ENCODE assay signal across 1 cellular context in the genomic region with DNA sequence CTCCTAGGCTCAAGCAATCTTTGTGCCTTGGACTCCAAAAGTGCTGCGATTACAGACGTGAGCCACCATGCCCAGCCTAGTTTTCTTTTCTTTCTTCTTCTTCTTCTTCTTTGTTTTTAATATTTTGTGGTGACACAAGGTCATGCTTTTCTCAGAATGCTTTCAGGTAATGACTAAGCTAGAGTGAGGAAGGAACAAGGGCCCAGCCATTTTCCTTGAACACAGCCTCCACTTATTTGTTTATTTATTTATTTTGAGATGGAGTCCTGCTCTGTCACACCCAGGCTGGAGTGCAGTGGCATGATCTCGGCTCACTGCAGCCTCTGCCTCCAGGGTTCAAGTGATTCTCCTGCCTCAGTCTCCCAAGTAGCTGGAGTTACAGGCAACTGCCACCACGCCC.
TF ChIP-seq lines count a peak whose summit lies in the region.

No MANE protein-coding gene starts in this region.

TF ChIP-seq in HepG2, 621 proteins besides CTCF, POLR2A, EP300 and RAD21:
- TF ChIP-seq, protein P1, sequence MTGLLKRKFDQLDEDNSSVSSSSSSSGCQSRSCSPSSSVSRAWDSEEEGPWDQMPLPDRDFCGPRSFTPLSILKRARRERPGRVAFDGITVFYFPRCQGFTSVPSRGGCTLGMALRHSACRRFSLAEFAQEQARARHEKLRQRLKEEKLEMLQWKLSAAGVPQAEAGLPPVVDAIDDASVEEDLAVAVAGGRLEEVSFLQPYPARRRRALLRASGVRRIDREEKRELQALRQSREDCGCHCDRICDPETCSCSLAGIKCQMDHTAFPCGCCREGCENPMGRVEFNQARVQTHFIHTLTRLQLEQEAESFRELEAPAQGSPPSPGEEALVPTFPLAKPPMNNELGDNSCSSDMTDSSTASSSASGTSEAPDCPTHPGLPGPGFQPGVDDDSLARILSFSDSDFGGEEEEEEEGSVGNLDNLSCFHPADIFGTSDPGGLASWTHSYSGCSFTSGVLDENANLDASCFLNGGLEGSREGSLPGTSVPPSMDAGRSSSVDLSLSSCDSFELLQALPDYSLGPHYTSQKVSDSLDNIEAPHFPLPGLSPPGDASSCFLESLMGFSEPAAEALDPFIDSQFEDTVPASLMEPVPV (CRISPR knock-in tag; IDR thresholded peaks at IDR 0.05): no peak
- TF ChIP-seq HDAC1 (CRISPR knock-in tag; IDR thresholded peaks at IDR 0.05) (no peak), ZNF484 (CRISPR knock-in tag; IDR thresholded peaks at IDR 0.05; ENCODE audit: borderline replicate concordance, low read depth) (no peak), SOX6 (IDR thresholded peaks at IDR 0.05) (no peak), SOX6 (CRISPR knock-in tag; IDR thresholded peaks at IDR 0.05) (no peak), NCOR1 (IDR thresholded peaks at IDR 0.05; ENCODE audit: borderline replicate concordance, low read length) (no peak), RNF2 (conservative IDR thresholded peaks at IDR 0.05; ENCODE audit: low read depth) (no peak), SIN3B (IDR thresholded peaks at IDR 0.05; ENCODE audit: low read length) (no peak), KMT2B (CRISPR knock-in tag; IDR thresholded peaks at IDR 0.05) (no peak), TEAD2 (CRISPR knock-in tag; IDR thresholded peaks at IDR 0.05) (no peak), ARNT2 (CRISPR knock-in tag; IDR thresholded peaks at IDR 0.05; ENCODE audit: low read depth) (no peak), U2AF1 (optimal IDR thresholded peaks at IDR 0.05; ENCODE audit: low read depth, low read length) (no peak), PRPF4 (IDR thresholded peaks at IDR 0.05; ENCODE audit: low read depth, low read length, poor library complexity, severe bottlenecking) (no peak), SP5 (CRISPR knock-in tag; IDR thresholded peaks at IDR 0.05; ENCODE audit: borderline replicate concordance, low read depth) (no peak), HNRNPL (IDR thresholded peaks at IDR 0.05; ENCODE audit: low read depth, low read length) (no peak), ZNF709 (CRISPR knock-in tag; IDR thresholded peaks at IDR 0.05) (no peak), EED (CRISPR knock-in tag; IDR thresholded peaks at IDR 0.05) (no peak)
- TF ChIP-seq, protein P2, sequence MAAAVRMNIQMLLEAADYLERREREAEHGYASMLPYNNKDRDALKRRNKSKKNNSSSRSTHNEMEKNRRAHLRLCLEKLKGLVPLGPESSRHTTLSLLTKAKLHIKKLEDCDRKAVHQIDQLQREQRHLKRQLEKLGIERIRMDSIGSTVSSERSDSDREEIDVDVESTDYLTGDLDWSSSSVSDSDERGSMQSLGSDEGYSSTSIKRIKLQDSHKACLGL (CRISPR knock-in tag; IDR thresholded peaks at IDR 0.05): no peak
- TF ChIP-seq, protein P3, sequence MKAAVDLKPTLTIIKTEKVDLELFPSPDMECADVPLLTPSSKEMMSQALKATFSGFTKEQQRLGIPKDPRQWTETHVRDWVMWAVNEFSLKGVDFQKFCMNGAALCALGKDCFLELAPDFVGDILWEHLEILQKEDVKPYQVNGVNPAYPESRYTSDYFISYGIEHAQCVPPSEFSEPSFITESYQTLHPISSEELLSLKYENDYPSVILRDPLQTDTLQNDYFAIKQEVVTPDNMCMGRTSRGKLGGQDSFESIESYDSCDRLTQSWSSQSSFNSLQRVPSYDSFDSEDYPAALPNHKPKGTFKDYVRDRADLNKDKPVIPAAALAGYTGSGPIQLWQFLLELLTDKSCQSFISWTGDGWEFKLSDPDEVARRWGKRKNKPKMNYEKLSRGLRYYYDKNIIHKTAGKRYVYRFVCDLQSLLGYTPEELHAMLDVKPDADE (CRISPR knock-in tag; IDR thresholded peaks at IDR 0.05): no peak
- TF ChIP-seq, protein P4, sequence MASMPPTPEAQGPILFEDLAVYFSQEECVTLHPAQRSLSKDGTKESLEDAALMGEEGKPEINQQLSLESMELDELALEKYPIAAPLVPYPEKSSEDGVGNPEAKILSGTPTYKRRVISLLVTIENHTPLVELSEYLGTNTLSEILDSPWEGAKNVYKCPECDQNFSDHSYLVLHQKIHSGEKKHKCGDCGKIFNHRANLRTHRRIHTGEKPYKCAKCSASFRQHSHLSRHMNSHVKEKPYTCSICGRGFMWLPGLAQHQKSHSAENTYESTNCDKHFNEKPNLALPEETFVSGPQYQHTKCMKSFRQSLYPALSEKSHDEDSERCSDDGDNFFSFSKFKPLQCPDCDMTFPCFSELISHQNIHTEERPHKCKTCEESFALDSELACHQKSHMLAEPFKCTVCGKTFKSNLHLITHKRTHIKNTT (CRISPR knock-in tag; IDR thresholded peaks at IDR 0.05): no peak
